ENCODE assay signal across 34 cellular contexts in genomic region chr2:210054696-210055095, GRCh38.
"Had no signal": no experiment of that assay in that cellular context is flagged by ENCODE, and none has a peak within 500 bp of the region (broad histone marks: within the 10 kb centered on the region; RNA-seq: fewer than 3 reads in every experiment).

No MANE protein-coding gene starts in this region.

- H3K9me3 ChIP-seq: MG63 had no signal

- DNase-seq: Karpas-422, Kasumi-1, MG63, MM.1S, MV-4-11, NCI-H1048, NCI-H1092, NCI-H1092 treated with DMSO at 0.1 percent for 48 hours, NCI-H1105, NCI-H1105 treated with DMSO at 0.1 percent for 48 hours, NCI-H1417, NCI-H1417 treated with DMSO at 0.1 percent for 48 hours, NCI-H1436, NCI-H1436 treated with DMSO at 0.1 percent for 48 hours, NCI-H146, NCI-H1694, NCI-H1694 treated with DMSO at 0.1 percent for 48 hours, NCI-H187, NCI-H187 treated with DMSO at 0.1 percent for 48 hours, NCI-H1930, NCI-H2029 treated with DMSO at 0.1 percent for 48 hours, NCI-H2081, NCI-H2081 treated with DMSO at 0.1 percent for 48 hours, NCI-H2107, NCI-H2171, NCI-H2171 treated with DMSO at 0.1 percent for 48 hours, NCI-H2227 treated with DMSO at 0.1 percent for 48 hours, NCI-H226, NCI-H345, NCI-H446, NCI-H446 treated with DMSO at 0.1 percent for 48 hours, NCI-H510A, NCI-H510A treated with DMSO at 0.1 percent for 48 hours, NCI-H524 had no signal

- H3K36me3 ChIP-seq: MG63 had no signal

- H3K4me3 ChIP-seq: MG63 had no signal

- H3K27me3 ChIP-seq: MG63 had no signal
